8 cellular contexts compared by ENCODE assay signal in the genomic region with DNA sequence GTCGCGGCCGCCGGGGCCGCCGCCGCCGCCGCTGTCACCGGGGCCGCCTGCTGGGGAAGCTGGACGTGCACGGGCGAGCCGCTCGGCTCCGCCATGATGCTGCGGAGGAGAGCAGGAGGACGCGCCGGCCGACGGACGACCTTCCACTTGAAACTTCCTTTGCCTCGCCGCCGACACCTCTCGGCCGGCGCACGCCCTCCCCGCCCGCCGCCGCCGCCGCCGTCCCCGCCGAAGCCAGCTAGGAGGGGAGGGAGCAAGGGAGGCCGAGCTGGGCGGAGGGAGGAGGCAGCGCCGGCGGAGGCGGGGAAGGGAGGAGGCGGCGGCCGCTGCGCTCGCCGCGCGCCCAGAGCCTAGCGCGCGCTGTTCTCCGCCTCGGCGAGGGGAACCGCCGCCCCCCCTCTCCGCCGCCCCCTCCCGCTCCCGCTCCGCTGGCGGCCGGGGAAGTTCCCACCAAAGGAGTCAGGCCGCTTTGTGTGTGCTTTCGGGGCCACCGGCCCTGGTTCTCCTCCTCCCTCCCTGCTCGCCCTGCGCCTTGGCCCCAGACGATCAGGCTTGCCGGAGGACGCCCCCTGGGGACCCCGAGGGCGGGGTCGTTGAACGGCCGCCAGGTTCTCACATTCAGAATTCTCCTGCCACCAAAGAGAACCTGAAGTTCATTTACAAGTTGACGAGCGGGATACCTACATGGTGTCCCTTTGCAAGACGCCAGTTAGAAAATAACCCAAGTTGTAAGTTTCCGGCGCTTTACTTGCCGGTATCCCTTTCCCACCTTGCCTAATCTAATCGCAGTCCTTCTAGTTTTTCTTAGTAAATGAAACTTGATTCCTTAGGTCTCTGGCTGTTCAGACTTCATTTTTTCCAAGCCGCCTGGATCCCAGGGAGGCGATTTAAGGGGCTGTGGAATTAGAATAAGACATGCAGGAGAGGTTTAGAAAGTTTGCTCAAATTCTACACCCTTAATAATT.
DNase-seq lines count a peak whose midpoint lies in the region; ATAC-seq and TF ChIP-seq lines count a peak whose summit lies in the region.

A gene (minus strand): TSS at position 255 of the 965 bp plus-strand sequence. CDS start 160 bp downstream, at position 95.

- CTCF ChIA-PET in AG04449 (lab: Yijun Ruan, JAX): interaction anchor here (0.7 to 1.1 kb wide), 4 partner anchors 18 to 127 kb away, joined by 3 read pairs; no protein-coding TSS in a partner anchor

- POLR2A ChIA-PET in AG04449 (lab: Yijun Ruan, JAX): no interaction called here

- peak within 1 kb of the TSS; percentile 77 for H3K27ac ChIP-seq in cingulate gyrus (ENCODE audit: low read depth, low read length)

- DNase-seq in AG04449 (ENCODE audit: low read depth, low spot score) (no peak), NCI-H446 (lab: John Stamatoyannopoulos, UW) (peak; percentile 22 to 79), kidney tubule cell (ENCODE audit: low spot score) (peak; percentile 87)
- peak; percentile 62 to 69 for DNase-seq in activated CD4-positive, alpha-beta T cell treated with anti-CD3 and anti-CD28 coated beads for 24 hours (ENCODE audit: low read depth in 2 of 2)
- DNase-seq in stimulated activated CD4-positive, alpha-beta T cell treated with anti-CD3 and anti-CD28 coated beads, Interleukin-1b, Interleukin-23, amount 100 ng/mL, for 24 hours (ENCODE audit: low read depth in 4 of 4, low spot score in 1 of 4): peak; percentile 30 to 70 (median 55)

- peak within 1 kb of the TSS; percentile 75 for H3K4me3 ChIP-seq in AG04449 (ENCODE audit: low read depth, low read length)

- no peak for TF ChIP-seq CTCF in AG04449 (IDR thresholded peaks at IDR 0.05; ENCODE audit: insufficient read depth, low read length, missing control alignments)

- ATAC-seq in GM18868 (IDR thresholded peaks at IDR 0.05; ENCODE audit: unreplicated experiment) (peak; percentile 78), HG03135 (IDR thresholded peaks at IDR 0.05; ENCODE audit: unreplicated experiment) (peak; percentile 74)
